ENCODE assay signal across 9 cellular contexts in the genomic region with DNA sequence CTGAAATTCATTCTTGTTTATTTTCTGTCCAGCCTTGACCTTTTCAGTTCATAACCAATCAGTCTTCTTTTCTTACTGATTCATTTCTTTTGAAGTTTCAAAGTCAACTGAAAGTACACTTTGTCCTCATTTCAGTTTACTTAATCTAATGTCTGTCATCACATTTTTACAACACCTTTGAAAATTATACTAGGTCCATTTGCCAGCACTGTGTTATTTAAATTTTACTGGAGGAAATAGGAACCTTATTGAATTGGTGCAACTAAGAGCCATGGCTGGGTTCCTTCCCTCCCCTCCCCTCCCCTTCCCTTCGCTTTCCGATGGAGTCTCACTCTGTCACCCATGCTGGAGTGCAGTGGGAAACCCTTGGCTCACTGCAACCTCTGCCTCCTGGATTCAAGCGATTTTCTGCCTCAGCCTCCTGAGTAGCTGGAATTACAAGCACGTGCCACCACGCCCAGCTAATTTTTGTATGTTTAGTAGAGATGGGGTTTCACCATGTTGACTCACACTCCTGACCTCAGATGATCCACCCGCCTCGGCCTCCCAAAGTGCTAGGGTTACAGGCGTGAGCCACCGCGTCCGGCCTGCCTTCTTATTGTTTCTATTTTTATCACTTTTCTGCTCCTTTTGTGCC. TPM values are rescaled to one million over a fixed set of nuclear protein-coding genes. Genes with fewer than 3 reads are reported as not detected.
DNase-seq lines count a peak whose midpoint lies in the region; ATAC-seq and TF ChIP-seq lines count a peak whose summit lies in the region.
"Had no signal": no experiment of that assay in that cellular context is flagged by ENCODE, and none has a peak within 500 bp of the region (broad histone marks: within the 10 kb centered on the region; RNA-seq: fewer than 3 reads in every experiment).

No MANE protein-coding gene starts in this region.

- no peaks in the 10 kb centered on the region for H3K9me3 Mint-ChIP-seq in natural killer cell treated with Interleukin-12 subunit alpha and Interleukin-12 subunit beta and Interleukin-15 and Interleukin-18, amount 100 ng/mL, for 72 hours

- TF ChIP-seq CTCF in LNCaP clone FGC (IDR thresholded peaks at IDR 0.05; ENCODE audit: control insufficient read depth, extremely low read depth, insufficient read depth), result no peak
- no peak for TF ChIP-seq CTCF in brain microvascular endothelial cell (IDR thresholded peaks at IDR 0.05; ENCODE audit: low read depth, low read length, missing control alignments)

- H3K4me3 ChIP-seq in LNCaP clone FGC (ENCODE audit: low read depth, low read length) (no peak overlapping the region; the same call in 1 of the 2 replicates), brain microvascular endothelial cell (ENCODE audit: low read depth, low read length) (no peak overlapping the region)

- no peaks in the 10 kb centered on the region for H3K27me3 Mint-ChIP-seq in natural killer cell treated with Interleukin-12 subunit alpha and Interleukin-12 subunit beta and Interleukin-15 and Interleukin-18, amount 100 ng/mL, for 72 hours

- ATAC-seq in natural killer cell treated with Interleukin-12 subunit alpha and Interleukin-12 subunit beta and Interleukin-15 and Interleukin-18, amount 100 ng/mL, for 72 hours, result peak; percentile 87 to 89
- ATAC-seq in HG03280 (IDR thresholded peaks at IDR 0.05; ENCODE audit: unreplicated experiment), result no peak

- H3K36me3 Mint-ChIP-seq in natural killer cell treated with Interleukin-12 subunit alpha and Interleukin-12 subunit beta and Interleukin-15 and Interleukin-18, amount 100 ng/mL, for 72 hours, result peaks cover 4% of the 10 kb centered on the region

- H3K4me1 Mint-ChIP-seq in natural killer cell treated with Interleukin-12 subunit alpha and Interleukin-12 subunit beta and Interleukin-15 and Interleukin-18, amount 100 ng/mL, for 72 hours (ENCODE audit: low read depth in 2 of 2), result peaks cover 23 to 25% of the 10 kb centered on the region in 2 donors

- H3K27ac ChIP-seq in brain microvascular endothelial cell, result peak overlapping the region; percentile 42

- DNase-seq in EL (peak; percentile 78), LNCaP clone FGC (ENCODE audit: low read depth) (peak; percentile 91), brain microvascular endothelial cell (peak; percentile 60), NCI-H446 treated with DMSO at 0.1 percent for 48 hours (lab: John Stamatoyannopoulos, UW) (no peak), NCI-H226 (no peak), KG1 (lab: John Stamatoyannopoulos, UW) (no peak)
- DNase-seq in natural killer cell treated with Interleukin-12 subunit alpha and Interleukin-12 subunit beta and Interleukin-15 and Interleukin-18, amount 100 ng/mL, for 72 hours (ENCODE audit: low spot score), result peak; percentile 73
- DNase-seq: stimulated activated CD4-positive, alpha-beta T cell treated with anti-CD3 and anti-CD28 coated beads, Interleukin-2, amount 100 ng/mL, for 48 hours had no signal

- H3K4me3 Mint-ChIP-seq in natural killer cell treated with Interleukin-12 subunit alpha and Interleukin-12 subunit beta and Interleukin-15 and Interleukin-18, amount 100 ng/mL, for 72 hours, result peak overlapping the region; percentile 29

- in situ Hi-C loops in brain microvascular endothelial cell (cut with HindIII; ENCODE audit: low pct_ligation_motif_present, low sequenced_read_pairs), result loop anchor here (25.0 kb wide), 1 partner anchor 175 kb away; no protein-coding TSS in a partner anchor

- peak overlapping the region; percentile 62 to 83 for H3K27ac Mint-ChIP-seq in natural killer cell treated with Interleukin-12 subunit alpha and Interleukin-12 subunit beta and Interleukin-15 and Interleukin-18, amount 100 ng/mL, for 72 hours

- no peaks in the 10 kb centered on the region for H3K27me3 ChIP-seq in brain microvascular endothelial cell (replicated peaks)

- no peaks in the 10 kb centered on the region for H3K36me3 ChIP-seq in brain microvascular endothelial cell (replicated peaks)

RNA-seq across cellular contexts. Expression of gene RMI1, which starts 6.3 kb away (rescaled TPM):
- 10 to 100 TPM; 12.8 to 16.1 TPM for total RNA-seq in natural killer cell treated with Interleukin-12 subunit alpha and Interleukin-12 subunit beta and Interleukin-15 and Interleukin-18, amount 100 ng/mL, for 72 hours

RNA-seq across cellular contexts. Expression of gene HNRNPK, which starts 6.9 kb away (rescaled TPM):
- total RNA-seq in natural killer cell treated with Interleukin-12 subunit alpha and Interleukin-12 subunit beta and Interleukin-15 and Interleukin-18, amount 100 ng/mL, for 72 hours, result 100 to 1,000 TPM; 545 to 772 TPM

Comparison
In these comparisons a context has a peak if more than half of its experiments do, and no peak if none do; other contexts are left out.
1. DNase-seq: peak in EL (single experiment), LNCaP clone FGC (single experiment), brain microvascular endothelial cell (single experiment) and natural killer cell treated with Interleukin-12 subunit alpha and Interleukin-12 subunit beta and Interleukin-15 and Interleukin-18, amount 100 ng/mL, for 72 hours (single experiment); none in NCI-H446 treated with DMSO at 0.1 percent for 48 hours (single experiment), NCI-H226 (single experiment) and KG1 (single experiment).